Comparison of ENCODE assay signal across 8 cellular contexts in genomic region chr3:144770813-144771400, GRCh38.
DNase-seq lines count a peak whose midpoint lies in the region; ATAC-seq and TF ChIP-seq lines count a peak whose summit lies in the region.

No MANE protein-coding gene starts in this region.

- no peak overlapping the region for H3K27ac ChIP-seq in AG04450 (ENCODE audit: low read depth, low read length)
- H3K27ac ChIP-seq in RWPE2 (ENCODE audit: poor library complexity, severe bottlenecking): no peak overlapping the region
- no peak overlapping the region for H3K27ac ChIP-seq in cardiac muscle cell
- H3K27ac ChIP-seq in thoracic aorta: no peak overlapping the region

- TF ChIP-seq CTCF in AG04450 (IDR thresholded peaks at IDR 0.05; ENCODE audit: low read depth, low read length) (peak; percentile 57), RWPE2 (IDR thresholded peaks at IDR 0.05; ENCODE audit: poor library complexity, severe bottlenecking) (peak; percentile 36), cardiac muscle cell (IDR thresholded peaks at IDR 0.05; ENCODE audit: low read depth, low read length) (peak; percentile 42), thoracic aorta (IDR thresholded peaks at IDR 0.05) (peak; percentile 21)

- no peaks in the 10 kb centered on the region for H3K36me3 ChIP-seq in RWPE2 (ENCODE audit: low read depth)
- H3K36me3 ChIP-seq in cardiac muscle cell: no peaks in the 10 kb centered on the region
- H3K36me3 ChIP-seq in thoracic aorta: no peaks in the 10 kb centered on the region

- H3K27me3 ChIP-seq in AG04450 (ENCODE audit: control insufficient read depth, insufficient read depth, low read length) (no peaks in the 10 kb centered on the region), RWPE2 (ENCODE audit: insufficient read depth, poor library complexity, severe bottlenecking) (no peaks in the 10 kb centered on the region), cardiac muscle cell (no peaks in the 10 kb centered on the region), thoracic aorta (replicated peaks; ENCODE audit: insufficient read depth) (no peaks in the 10 kb centered on the region)

- H3K4me1 ChIP-seq in RWPE2 (ENCODE audit: insufficient read depth, poor library complexity, severe bottlenecking) (no peaks in the 10 kb centered on the region), cardiac muscle cell (ENCODE audit: low read depth) (peaks cover 6% of the 10 kb centered on the region), thoracic aorta (ENCODE audit: control insufficient read depth in 1 of 2, low read depth in 2 of 2) (peaks cover 7 to 10% of the 10 kb centered on the region in 2 donors)

- H3K9me3 ChIP-seq in AG04450 (ENCODE audit: control insufficient read depth, insufficient read depth, low read length): no peaks in the 10 kb centered on the region
- H3K9me3 ChIP-seq in RWPE2 (ENCODE audit: severe bottlenecking): no peaks in the 10 kb centered on the region
- no peaks in the 10 kb centered on the region for H3K9me3 ChIP-seq in cardiac muscle cell (ENCODE audit: low read depth)
- no peaks in the 10 kb centered on the region for H3K9me3 ChIP-seq in thoracic aorta

- POLR2A ChIA-PET in AG04450 (lab: Yijun Ruan, JAX): no interaction called here

- DNase-seq in AG04450 (ENCODE audit: low read depth, low spot score): peak; percentile 10
- no peak for DNase-seq in RWPE2 (ENCODE audit: low spot score)
- DNase-seq in cardiac muscle cell (ENCODE audit: low read depth in 1 of 2, low spot score in 1 of 2): peak; percentile 51 to 70
- no peak for DNase-seq in thoracic aorta (ENCODE audit: low spot score)
- no peak for DNase-seq in effector CD4-positive, alpha-beta T cell
- no peak for DNase-seq in NCI-H2029 (lab: John Stamatoyannopoulos, UW)
- DNase-seq in DMS79 treated with DMSO at 0.1 percent for 48 hours (lab: John Stamatoyannopoulos, UW): no peak

- CTCF ChIA-PET in AG04450 (lab: Charles Lee): interaction anchor here (0.7 to 2.7 kb wide), 11 partner anchors 8 to 885 kb away, joined by 3 to 13 read pairs (median 3); partner anchors contain the start of gene DIPK2A

- H3K4me3 ChIP-seq in AG04450 (ENCODE audit: low read depth, low read length) (no peak overlapping the region), RWPE2 (ENCODE audit: severe bottlenecking) (no peak overlapping the region), cardiac muscle cell (no peak overlapping the region), thoracic aorta (no peak overlapping the region)

- ATAC-seq in GM21786 (IDR thresholded peaks at IDR 0.05; ENCODE audit: unreplicated experiment): peak; percentile 55
- peak; percentile 46; the same call in 2 of the 3 replicates for ATAC-seq in RWPE2 (ENCODE audit: low read depth)
- ATAC-seq in thoracic aorta (ENCODE audit: insufficient number of reproducible peaks, low FRiP score, low read depth): no peak

Comparison
In these comparisons a context has a peak if more than half of its experiments do, and no peak if none do; other contexts are left out.
1. DNase-seq: peak in AG04450 (single experiment) and cardiac muscle cell (2 of 2); none in RWPE2 (single experiment), thoracic aorta (single experiment), effector CD4-positive, alpha-beta T cell (single experiment), NCI-H2029 (single experiment) and DMS79 treated with DMSO at 0.1 percent for 48 hours (single experiment).
2. Peak in every context shown above with its lines, with median percentiles within 50 percentile points of each other: CTCF ChIP-seq.